Comparison of ENCODE assay signal across 8 cellular contexts in the genomic region with DNA sequence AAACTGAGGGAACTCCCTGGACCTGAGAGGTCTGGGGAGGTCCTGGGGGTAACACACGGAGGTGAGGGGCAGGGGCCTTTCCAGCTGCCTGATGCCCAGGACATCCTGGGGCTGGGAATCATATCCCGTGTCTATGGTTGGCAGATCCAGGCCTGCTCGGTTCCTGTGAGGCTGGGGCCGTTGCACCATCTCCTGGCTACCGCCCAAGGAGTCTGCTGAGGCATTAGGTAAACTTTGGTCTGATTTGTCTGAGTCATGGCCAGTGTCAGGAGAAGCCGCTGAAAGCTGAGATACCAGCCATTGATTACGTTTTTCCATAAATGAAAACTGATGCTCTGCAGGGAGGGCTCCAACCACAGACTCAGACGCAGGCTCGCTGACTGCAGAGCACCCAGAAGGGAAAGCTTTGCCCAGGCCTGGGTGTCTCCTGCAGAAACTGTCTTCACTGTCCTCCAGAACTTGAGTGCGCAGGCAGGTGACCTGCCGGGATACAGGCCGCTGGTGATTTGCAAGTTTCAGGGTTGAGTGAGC. TPM values are rescaled to one million over a fixed set of nuclear protein-coding genes. Genes with fewer than 3 reads are reported as not detected.
A peak's percentile ranks its signal among the peaks of the same experiment; 100 is the strongest.
DNase-seq lines count a peak whose midpoint lies in the region; ATAC-seq and TF ChIP-seq lines count a peak whose summit lies in the region.

No MANE protein-coding gene starts in this region.

- H3K9ac ChIP-seq in Karpas-422 (ENCODE audit: low read length), result no peak overlapping the region

- intact Hi-C loops in sigmoid colon (cut with DNase I), result no loop called here

- H3K36me3 ChIP-seq in sigmoid colon, result no peaks in the 10 kb centered on the region
- H3K36me3 ChIP-seq in Karpas-422 (ENCODE audit: insufficient read depth, low read length), result peaks cover 31% of the 10 kb centered on the region; the same call in 1 of the 2 replicates

- 67 to 77% methylated on average over 12 of the region's 12 CpGs for WGBS in sigmoid colon, 2 donors

- no peaks in the 10 kb centered on the region for H4K20me1 ChIP-seq in Karpas-422 (ENCODE audit: insufficient read depth, low read depth, low read length)

- peaks cover 73% of the 10 kb centered on the region for H3K79me2 ChIP-seq in Karpas-422 (ENCODE audit: low read length)

- ATAC-seq in HG03571 (IDR thresholded peaks at IDR 0.05; ENCODE audit: unreplicated experiment) (no peak), HG02884 (IDR thresholded peaks at IDR 0.05; ENCODE audit: unreplicated experiment) (no peak)

- no peak for TF ChIP-seq POLR2A in sigmoid colon (IDR thresholded peaks at IDR 0.05)

- H3K27ac ChIP-seq in sigmoid colon (peak overlapping the region; percentile 75 to 87 (median 86)), Karpas-422 (ENCODE audit: low read length) (no peak overlapping the region)

- no peak overlapping the region for H3K4me2 ChIP-seq in Karpas-422 (ENCODE audit: low read depth, low read length, poor library complexity, severe bottlenecking)

- H3K4me1 ChIP-seq in sigmoid colon (peaks cover 0 to 67% (median 53%) of the 10 kb centered on the region in 4 donors), Karpas-422 (ENCODE audit: low read length) (peaks cover 5% of the 10 kb centered on the region)

- DNase-seq in ELR (ENCODE audit: low read depth) (peak; percentile 100), SHP77 (lab: John Stamatoyannopoulos, UW) (peak; percentile 76 to 84), fibroblast of the conjunctiva (ENCODE audit: low read depth) (peak; percentile 99), sigmoid colon (peak; percentile 98), HuH-7 (ENCODE audit: low spot score) (no peak), Karpas-422 (no peak)

- H3K27me3 ChIP-seq in sigmoid colon (no peaks in the 10 kb centered on the region), Karpas-422 (ENCODE audit: low read length) (no peaks in the 10 kb centered on the region)

- no peak for TF ChIP-seq CTCF in sigmoid colon (IDR thresholded peaks at IDR 0.05)

- H3K9me3 ChIP-seq in sigmoid colon (no peaks in the 10 kb centered on the region), Karpas-422 (ENCODE audit: low read length) (no peaks in the 10 kb centered on the region)

- no peak overlapping the region for H2AFZ ChIP-seq in Karpas-422 (ENCODE audit: low read length)

- H3K9me2 ChIP-seq in Karpas-422 (replicated peaks; ENCODE audit: insufficient read depth, low read length), result no peaks in the 10 kb centered on the region

- no peak overlapping the region for H3K4me3 ChIP-seq in sigmoid colon
- no peak overlapping the region for H3K4me3 ChIP-seq in Karpas-422 (ENCODE audit: low read length)

- peak in 3 of 4 donors; percentile 23 to 80 (median 75) for TF ChIP-seq EP300 in sigmoid colon (IDR thresholded peaks at IDR 0.05)

RNA-seq across cellular contexts. Expression of a gene that starts 14.2 kb away (rescaled TPM):
- 10 to 100 TPM; 15.8 to 21.4 (median 17.3) TPM for total RNA-seq in sigmoid colon
- 10 to 100 TPM; 39.2 to 58.5 (median 48.0) TPM for polyA plus RNA-seq in sigmoid colon
- total RNA-seq in Karpas-422 (2014; rRNA removed; shearing (Covaris generic); ENCODE audit: low replicate concordance), result 51.2 and 55.5 TPM in 2 replicates

Comparison
In these comparisons a context has a peak if more than half of its experiments do, and no peak if none do; other contexts are left out.
1. DNase-seq: peak in ELR (single experiment), SHP77 (2 of 2), fibroblast of the conjunctiva (single experiment) and sigmoid colon (single experiment); none in HuH-7 (single experiment) and Karpas-422 (single experiment).